1 cellular context compared by ENCODE assay signal in the genomic region with DNA sequence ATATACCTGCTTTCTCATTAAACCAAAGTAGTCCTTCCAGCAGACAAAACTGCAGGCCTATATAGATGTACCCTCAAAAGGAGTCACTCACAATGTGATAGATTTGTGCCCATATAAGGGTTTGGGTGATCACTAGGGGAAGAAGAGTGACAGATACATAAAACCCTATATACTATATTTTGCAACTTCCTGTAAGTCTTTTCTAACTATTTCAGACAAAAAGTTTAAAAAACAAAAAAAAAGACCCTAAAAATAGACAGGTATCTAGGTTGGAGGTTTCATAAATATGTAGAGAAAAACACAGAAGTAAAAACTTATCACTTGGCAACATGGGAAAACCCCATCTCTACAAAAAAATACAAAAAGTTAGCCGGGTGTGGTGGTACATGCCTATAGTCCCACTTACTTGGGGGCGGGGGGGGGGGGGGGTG.
TF ChIP-seq lines count a peak whose summit lies in the region.

No MANE protein-coding gene starts in this region.

TF ChIP-seq in GM12878, 131 proteins besides CTCF, POLR2A, EP300 and RAD21:
- TF ChIP-seq NFIC (IDR thresholded peaks at IDR 0.05; ENCODE audit: low read depth, low read length) (peak; percentile 39; the same call in 1 of the 2 replicates), JUND (IDR thresholded peaks at IDR 0.05; ENCODE audit: low read depth, low read length) (no peak), MEF2B (IDR thresholded peaks at IDR 0.05; ENCODE audit: partially characterized antibody, poor library complexity, severe bottlenecking) (peak; percentile 55), HDGF (IDR thresholded peaks at IDR 0.05) (no peak), MYB (IDR thresholded peaks at IDR 0.05; ENCODE audit: borderline replicate concordance, low read depth, low read length) (no peak), SRF (IDR thresholded peaks at IDR 0.05; ENCODE audit: low read depth in 2 of 2, low read length in 2 of 2) (peak; percentile 65 to 93), SMC3 (IDR thresholded peaks at IDR 0.05; ENCODE audit: borderline replicate concordance, low read length) (no peak), LARP7 (IDR thresholded peaks at IDR 0.05) (no peak), ZBTB4 (CRISPR knock-in tag; IDR thresholded peaks at IDR 0.05) (no peak), PAX8 (IDR thresholded peaks at IDR 0.05) (0 out of 2 replicates have a peak, but pooled peaks have one; percentile 55), MEF2A (IDR thresholded peaks at IDR 0.05; ENCODE audit: insufficient read depth, low read depth, low read length) (peak; percentile 86), RCOR1 (conservative IDR thresholded peaks at IDR 0.05; ENCODE audit: low read depth, low read length) (no peak), PKNOX1 (IDR thresholded peaks at IDR 0.05) (peak; percentile 91)
- TF ChIP-seq, protein P1, sequence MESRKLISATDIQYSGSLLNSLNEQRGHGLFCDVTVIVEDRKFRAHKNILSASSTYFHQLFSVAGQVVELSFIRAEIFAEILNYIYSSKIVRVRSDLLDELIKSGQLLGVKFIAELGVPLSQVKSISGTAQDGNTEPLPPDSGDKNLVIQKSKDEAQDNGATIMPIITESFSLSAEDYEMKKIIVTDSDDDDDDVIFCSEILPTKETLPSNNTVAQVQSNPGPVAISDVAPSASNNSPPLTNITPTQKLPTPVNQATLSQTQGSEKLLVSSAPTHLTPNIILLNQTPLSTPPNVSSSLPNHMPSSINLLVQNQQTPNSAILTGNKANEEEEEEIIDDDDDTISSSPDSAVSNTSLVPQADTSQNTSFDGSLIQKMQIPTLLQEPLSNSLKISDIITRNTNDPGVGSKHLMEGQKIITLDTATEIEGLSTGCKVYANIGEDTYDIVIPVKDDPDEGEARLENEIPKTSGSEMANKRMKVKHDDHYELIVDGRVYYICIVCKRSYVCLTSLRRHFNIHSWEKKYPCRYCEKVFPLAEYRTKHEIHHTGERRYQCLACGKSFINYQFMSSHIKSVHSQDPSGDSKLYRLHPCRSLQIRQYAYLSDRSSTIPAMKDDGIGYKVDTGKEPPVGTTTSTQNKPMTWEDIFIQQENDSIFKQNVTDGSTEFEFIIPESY (IDR thresholded peaks at IDR 0.05) = no peak
